8 cellular contexts compared by ENCODE assay signal in genomic region chrX:153726286-153727107, GRCh38. TPM values are rescaled to one million over a fixed set of nuclear protein-coding genes. Genes with fewer than 3 reads are reported as not detected.
DNase-seq lines count a peak whose midpoint lies in the region; ATAC-seq and TF ChIP-seq lines count a peak whose summit lies in the region.

No MANE protein-coding gene starts in this region.

- no peaks in the 10 kb centered on the region for H3K9me3 ChIP-seq in lower lobe of right lung
- H3K9me3 ChIP-seq in subcutaneous abdominal adipose tissue (ENCODE audit: control insufficient read depth in 5 of 5, low read length in 5 of 5) = peaks cover 0 to 6% (median 2%) of the 10 kb centered on the region in 5 donors

- peaks cover 34% of the 10 kb centered on the region for H3K4me1 Mint-ChIP-seq in chondrocyte (ENCODE audit: low read depth)

- peak; percentile 49 for ATAC-seq in GM19463 (IDR thresholded peaks at IDR 0.05; ENCODE audit: unreplicated experiment)
- peak; percentile 48 to 57 for ATAC-seq in lower lobe of right lung

- TF ChIP-seq CTCF in HL-60 (IDR thresholded peaks at IDR 0.05; ENCODE audit: insufficient read depth, low read length) = no peak
- no peak for TF ChIP-seq CTCF in chondrocyte (IDR thresholded peaks at IDR 0.05)
- no peak for TF ChIP-seq CTCF in lower lobe of right lung (IDR thresholded peaks at IDR 0.05)

- no peaks in the 10 kb centered on the region for H3K36me3 ChIP-seq in lower lobe of right lung
- peaks cover 0 to 6% (median 4%) of the 10 kb centered on the region in 5 donors for H3K36me3 ChIP-seq in subcutaneous abdominal adipose tissue (ENCODE audit: control insufficient read depth in 5 of 5, insufficient read depth in 5 of 5, low read length in 5 of 5)

- peak; percentile 27 for DNase-seq in DMS79 treated with DMSO at 0.1 percent for 48 hours (lab: John Stamatoyannopoulos, UW)
- DNase-seq in HL-60 (ENCODE audit: low read depth in 1 of 2, low spot score in 1 of 2) = peak; percentile 63 to 75
- DNase-seq in SKM-1 (lab: John Stamatoyannopoulos, UW; ENCODE audit: unreplicated experiment) = peak; percentile 34
- DNase-seq in chondrocyte (ENCODE audit: low spot score) = peak; percentile 94
- peak; percentile 83 for DNase-seq in lower lobe of right lung
- DNase-seq in NCI-H187 treated with DMSO at 0.1 percent for 48 hours (lab: John Stamatoyannopoulos, UW) = no peak

- peaks cover 7% of the 10 kb centered on the region for H3K36me3 Mint-ChIP-seq in chondrocyte (ENCODE audit: low read depth)

- intact Hi-C loops in lower lobe of right lung (cut with DNase I) = no loop called here

- H3K27ac ChIP-seq in HL-60 (replicated peaks) = peak overlapping the region; percentile 93
- peak overlapping the region; percentile 88 for H3K27ac ChIP-seq in lower lobe of right lung
- H3K27ac ChIP-seq in subcutaneous abdominal adipose tissue (ENCODE audit: low read depth, low read length) = peak overlapping the region; percentile 80

- H3K4me1 ChIP-seq in lower lobe of right lung = peaks cover 48% of the 10 kb centered on the region
- H3K4me1 ChIP-seq in subcutaneous abdominal adipose tissue (ENCODE audit: control insufficient read depth in 5 of 5, insufficient read depth in 5 of 5, low read length in 5 of 5) = peaks cover 16 to 60% (median 51%) of the 10 kb centered on the region in 5 donors

- H3K9ac ChIP-seq in subcutaneous abdominal adipose tissue (ENCODE audit: low read length in 5 of 5) = peak overlapping the region in 2 of 5 donors; percentile 12 to 14

- no peaks in the 10 kb centered on the region for H3K27me3 Mint-ChIP-seq in chondrocyte (ENCODE audit: low read depth)

- H3K4me3 ChIP-seq in HL-60 (replicated peaks; ENCODE audit: insufficient read depth, low read length) (peak overlapping the region; percentile 53), lower lobe of right lung (peak overlapping the region; percentile 72), subcutaneous abdominal adipose tissue (ENCODE audit: low read depth in 1 of 5, low read length in 5 of 5) (peak overlapping the region in 3 of 5 donors; percentile 16 to 50 (median 37))

- peaks cover 7% of the 10 kb centered on the region for H3K9me3 Mint-ChIP-seq in chondrocyte (ENCODE audit: low read depth)

- peak overlapping the region; percentile 63 for H3K4me3 Mint-ChIP-seq in chondrocyte (ENCODE audit: unreplicated experiment)

- peak overlapping the region; percentile 87 for H3K27ac Mint-ChIP-seq in chondrocyte (ENCODE audit: unreplicated experiment)

- H3K27me3 ChIP-seq in HL-60 (ENCODE audit: insufficient read depth, poor library complexity, severe bottlenecking) (no peaks in the 10 kb centered on the region), lower lobe of right lung (ENCODE audit: low read depth) (no peaks in the 10 kb centered on the region), subcutaneous abdominal adipose tissue (ENCODE audit: control insufficient read depth in 5 of 5, insufficient read depth in 4 of 5, low read length in 5 of 5) (peaks cover 0 to 17% (median 0%) of the 10 kb centered on the region in 5 donors)

RNA-seq across cellular contexts. Expression of gene ABCD1, which starts 1.8 kb away (rescaled TPM):
- 19.0 to 25.4 TPM (median 20.3 TPM) in 3 replicates for total RNA-seq in chondrocyte
- total RNA-seq in lower lobe of right lung = 14.5 TPM

RNA-seq across cellular contexts. Expression of gene BCAP31, which starts 2.3 kb away (rescaled TPM):
- total RNA-seq in chondrocyte = 144 to 153 TPM (median 147 TPM) in 3 replicates
- total RNA-seq in lower lobe of right lung = 219 TPM

RNA-seq across cellular contexts. Expression of gene PLXNB3, which starts 37.6 kb away (rescaled TPM):
- total RNA-seq in chondrocyte = 8.5 to 36.3 TPM (median 34.8 TPM) in 3 replicates
- 4.6 TPM for total RNA-seq in lower lobe of right lung

RNA-seq across cellular contexts. Expression of gene SLC6A8, which starts 38.8 kb away (rescaled TPM):
- total RNA-seq in chondrocyte = 47.6 to 71.1 TPM (median 70.6 TPM) in 3 replicates
- 7.1 TPM for total RNA-seq in lower lobe of right lung

RNA-seq across cellular contexts. Expression of gene PNCK, which starts 52.9 kb away (rescaled TPM):
- 3.2 to 3.8 TPM (median 3.5 TPM) in 3 replicates for total RNA-seq in chondrocyte
- total RNA-seq in lower lobe of right lung = not detected
